Comparison of ENCODE assay signal across 7 cellular contexts in genomic region chr4:36244257-36245084, GRCh38. TPM values are rescaled to one million over a fixed set of nuclear protein-coding genes. Genes with fewer than 3 reads are reported as not detected.
DNase-seq lines count a peak whose midpoint lies in the region; ATAC-seq and FAIRE-seq lines count a peak whose summit lies in the region.

ARAP2 (minus strand) TSS chr4:36244514; CDS start chr4:36229486, 15,028 bp downstream.

- H3K23ac ChIP-seq in mesenchymal stem cell (ENCODE audit: low read length in 2 of 2): peak within 1 kb of the TSS in 1 of 2 experiments; percentile 69

- H2BK12ac ChIP-seq in mesenchymal stem cell (ENCODE audit: low read length in 2 of 2): no peak within 1 kb of the TSS

- H3K9ac ChIP-seq in duodenal mucosa (ENCODE audit: low read depth in 1 of 2, low read length in 2 of 2) (peak within 1 kb of the TSS; percentile 76 to 79), mesenchymal stem cell (ENCODE audit: low read length) (peak within 1 kb of the TSS; percentile 32)

- no peak within 1 kb of the TSS for H2BK15ac ChIP-seq in mesenchymal stem cell (ENCODE audit: low read depth, poor library complexity, severe bottlenecking)

- H3K36me3 ChIP-seq in duodenal mucosa (ENCODE audit: control insufficient read depth in 1 of 2, insufficient read depth in 2 of 2, low read length in 2 of 2) (no peaks in the 10 kb centered on the region), mesenchymal stem cell (ENCODE audit: control insufficient read depth in 1 of 2, insufficient read depth in 2 of 2, low read depth in 1 of 2, low read length in 2 of 2) (no peaks in the 10 kb centered on the region)

- peak within 1 kb of the TSS; percentile 60 for H4K8ac ChIP-seq in mesenchymal stem cell (ENCODE audit: low read length)

- H3K4me3 ChIP-seq in duodenal mucosa (ENCODE audit: low read depth in 1 of 2, low read length in 2 of 2) (peak within 1 kb of the TSS; percentile 86 to 87), mesenchymal stem cell (ENCODE audit: insufficient read depth in 1 of 2, low read depth in 1 of 2, low read length in 2 of 2) (peak within 1 kb of the TSS; percentile 74 to 87)

- FAIRE-seq in GM18507 (lab: Jason Lieb, UNC): peak; percentile 78

- ATAC-seq in HG02610 (IDR thresholded peaks at IDR 0.05; ENCODE audit: unreplicated experiment): peak; percentile 66

- 3% methylated on average over 40 of the region's 81 CpGs for WGBS in mesenchymal stem cell

- peak within 1 kb of the TSS in 1 of 2 experiments; percentile 55 for H3K14ac ChIP-seq in mesenchymal stem cell (ENCODE audit: low read length in 2 of 2)

- H4K91ac ChIP-seq in mesenchymal stem cell (ENCODE audit: low read length): no peak within 1 kb of the TSS

- H3K4me1 ChIP-seq in duodenal mucosa (ENCODE audit: control insufficient read depth in 1 of 2, insufficient read depth in 2 of 2, low read length in 2 of 2) (peaks cover 8 to 18% of the 10 kb centered on the region in 2 donors), mesenchymal stem cell (ENCODE audit: control insufficient read depth, insufficient read depth, low read depth, low read length) (peaks cover 2% of the 10 kb centered on the region)

- no peak within 1 kb of the TSS for H3K4ac ChIP-seq in mesenchymal stem cell (ENCODE audit: low read depth in 1 of 2, low read length in 2 of 2)

- H2AFZ ChIP-seq in mesenchymal stem cell (ENCODE audit: low read depth, low read length): peak within 1 kb of the TSS; percentile 77

- peak; percentile 45 for DNase-seq in GM18507 (ENCODE audit: extremely low spot score, insufficient read length, low read depth)
- peak; percentile 39 for DNase-seq in NCI-H1417 treated with DMSO at 0.1 percent for 48 hours (lab: John Stamatoyannopoulos, UW)
- peak; percentile 46 to 47 for DNase-seq in activated CD4-positive, alpha-beta T cell treated with anti-CD3 and anti-CD28 coated beads, Interleukin-2, amount 50 U/mL, for 24 hours (ENCODE audit: low read depth in 1 of 2, low spot score in 1 of 2)
- DNase-seq in mesenchymal stem cell: peak; percentile 13
- peak; percentile 50 for DNase-seq in stimulated activated CD8-positive, alpha-beta memory T cell treated with anti-CD3 and anti-CD28 coated beads, Interleukin-15, amount 100 ng/mL, for 24 hours (ENCODE audit: low read depth)

- no peak within 1 kb of the TSS for H2AK5ac ChIP-seq in mesenchymal stem cell (ENCODE audit: low read length, severe bottlenecking)

- H2BK120ac ChIP-seq in mesenchymal stem cell (ENCODE audit: low read depth, low read length): no peak within 1 kb of the TSS

- peaks cover 1% of the 10 kb centered on the region for H3K79me1 ChIP-seq in mesenchymal stem cell (replicated peaks; ENCODE audit: low read length, poor library complexity, severe bottlenecking)

- H3K18ac ChIP-seq in mesenchymal stem cell (ENCODE audit: low read depth in 1 of 2, low read length in 2 of 2): peak within 1 kb of the TSS in 1 of 2 experiments; percentile 28

- peak within 1 kb of the TSS; percentile 97 for H3K4me2 ChIP-seq in mesenchymal stem cell (ENCODE audit: low read length, poor library complexity, severe bottlenecking)

- H3K9me3 ChIP-seq in duodenal mucosa (ENCODE audit: control insufficient read depth in 1 of 2, low read length in 2 of 2) (no peaks in the 10 kb centered on the region), mesenchymal stem cell (ENCODE audit: control insufficient read depth, low read length) (no peaks in the 10 kb centered on the region)

- H2BK5ac ChIP-seq in mesenchymal stem cell (ENCODE audit: low read depth, low read length, poor library complexity, severe bottlenecking): peak within 1 kb of the TSS; percentile 86

- H3K27me3 ChIP-seq in duodenal mucosa (ENCODE audit: control insufficient read depth in 1 of 2, insufficient read depth in 2 of 2, low read length in 2 of 2) (no peaks in the 10 kb centered on the region), mesenchymal stem cell (ENCODE audit: control insufficient read depth in 1 of 2, insufficient read depth in 1 of 2, low read length in 2 of 2) (peaks cover 0 to 30% of the 10 kb centered on the region in 2 experiments)

- H3K27ac ChIP-seq in duodenal mucosa (ENCODE audit: low read depth, low read length): peak within 1 kb of the TSS; percentile 85
- H3K27ac ChIP-seq in mesenchymal stem cell (ENCODE audit: low read length, poor library complexity, severe bottlenecking): peak within 1 kb of the TSS; percentile 74

RNA-seq across cellular contexts. Expression of gene ARAP2, which starts in this region (rescaled TPM):
- 0.18 TPM for polyA plus RNA-seq in mesenchymal stem cell (2013, experiment 1 of 2)
- polyA plus RNA-seq in mesenchymal stem cell (2013, experiment 2 of 2): 0.16 TPM

Comparison
In these comparisons a context has a peak if more than half of its experiments do, and no peak if none do; other contexts are left out.
1. Peak in every context shown above with its lines: DNase-seq, ATAC-seq, H3K4me3 ChIP-seq and H3K27ac ChIP-seq.